1 cellular context compared by ENCODE assay signal in the genomic region with DNA sequence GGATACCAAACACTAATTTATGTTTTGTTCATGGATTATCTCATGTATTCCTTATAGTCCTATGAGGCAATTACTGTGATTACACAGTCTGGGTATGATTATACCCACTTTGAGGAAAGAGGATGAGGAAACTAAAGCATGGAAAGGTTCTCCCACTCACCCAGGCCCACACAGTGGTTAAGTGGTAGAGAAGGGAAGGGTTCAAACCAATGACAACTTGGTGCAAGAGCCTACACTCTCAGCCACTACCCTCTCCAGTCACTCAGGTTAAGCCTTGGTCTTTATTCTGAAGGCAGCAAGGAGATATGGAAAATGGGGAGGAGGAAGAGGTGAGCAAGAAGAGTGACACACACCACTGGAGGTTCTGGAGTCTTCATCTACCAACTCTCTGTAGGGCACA.
TF ChIP-seq lines count a peak whose summit lies in the region.

No MANE protein-coding gene starts in this region.

TF ChIP-seq in IMR-90, 13 proteins besides CTCF, POLR2A, EP300 and RAD21:
- TF ChIP-seq RCOR1 (IDR thresholded peaks at IDR 0.05; ENCODE audit: insufficient replicate concordance, low read length) (no peak), RFX5 (IDR thresholded peaks at IDR 0.05; ENCODE audit: low read depth, low read length) (no peak), FOS (IDR thresholded peaks at IDR 0.05; ENCODE audit: low read depth, low read length) (no peak), MAZ (IDR thresholded peaks at IDR 0.05; ENCODE audit: borderline replicate concordance, low read depth, low read length) (no peak), BHLHE40 (IDR thresholded peaks at IDR 0.05; ENCODE audit: low read depth, low read length) (no peak), MXI1 (IDR thresholded peaks at IDR 0.05; ENCODE audit: borderline replicate concordance, low read depth, low read length) (no peak), NFE2L2 (IDR thresholded peaks at IDR 0.05; ENCODE audit: low read depth, low read length) (no peak), SMC3 (IDR thresholded peaks at IDR 0.05; ENCODE audit: low read depth, low read length) (no peak), CHD1 (IDR thresholded peaks at IDR 0.05; ENCODE audit: low read depth, low read length) (no peak)
- TF ChIP-seq, protein P1, sequence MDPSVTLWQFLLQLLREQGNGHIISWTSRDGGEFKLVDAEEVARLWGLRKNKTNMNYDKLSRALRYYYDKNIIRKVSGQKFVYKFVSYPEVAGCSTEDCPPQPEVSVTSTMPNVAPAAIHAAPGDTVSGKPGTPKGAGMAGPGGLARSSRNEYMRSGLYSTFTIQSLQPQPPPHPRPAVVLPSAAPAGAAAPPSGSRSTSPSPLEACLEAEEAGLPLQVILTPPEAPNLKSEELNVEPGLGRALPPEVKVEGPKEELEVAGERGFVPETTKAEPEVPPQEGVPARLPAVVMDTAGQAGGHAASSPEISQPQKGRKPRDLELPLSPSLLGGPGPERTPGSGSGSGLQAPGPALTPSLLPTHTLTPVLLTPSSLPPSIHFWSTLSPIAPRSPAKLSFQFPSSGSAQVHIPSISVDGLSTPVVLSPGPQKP (IDR thresholded peaks at IDR 0.05; ENCODE audit: borderline replicate concordance, low read depth, low read length): no peak
